In genomic region chr19:3360494-3361383, GRCh38 we compare ENCODE assay signal across 8 cellular contexts. TPM values are rescaled to one million over a fixed set of nuclear protein-coding genes. Genes with fewer than 3 reads are reported as not detected.
DNase-seq lines count a peak whose midpoint lies in the region; ATAC-seq, FAIRE-seq and TF ChIP-seq lines count a peak whose summit lies in the region.

No MANE protein-coding gene starts in this region.

- H3K9me1 ChIP-seq in keratinocyte (ENCODE audit: control insufficient read depth, extremely low read depth, insufficient read depth, low read length) = no peaks in the 10 kb centered on the region

- H3K4me3 ChIP-seq in BJ (ENCODE audit: low read depth, low read length) = peak overlapping the region; percentile 81
- peak overlapping the region; percentile 61 for H3K4me3 ChIP-seq in HAP-1
- H3K4me3 ChIP-seq in GM12878 = peak overlapping the region; percentile 86
- H3K4me3 ChIP-seq in keratinocyte (ENCODE audit: control insufficient read depth in 2 of 3, extremely low read depth in 1 of 3, insufficient read depth in 2 of 3, low read depth in 1 of 3, low read length in 3 of 3) = peak overlapping the region; percentile 62 to 80 (median 77)

- peak overlapping the region; percentile 68 for H3K9ac ChIP-seq in GM12878 (ENCODE audit: control insufficient read depth, insufficient read depth, low read length)
- H3K9ac ChIP-seq in keratinocyte (ENCODE audit: control insufficient read depth, extremely low read depth, insufficient read depth, low read length) = peak overlapping the region; percentile 70

- ATAC-seq in GM12878 (peak; percentile 72), HG02884 (IDR thresholded peaks at IDR 0.05; ENCODE audit: unreplicated experiment) (no peak)

- H3K79me2 ChIP-seq in GM12878 (ENCODE audit: control insufficient read depth, insufficient read depth, low read length) (peaks cover 33% of the 10 kb centered on the region), keratinocyte (ENCODE audit: control insufficient read depth, insufficient read depth, low read length) (peaks cover 19% of the 10 kb centered on the region)

- no peak; a peak in 1 of 4 replicates for TF ChIP-seq EP300 in GM12878 (IDR thresholded peaks at IDR 0.05; ENCODE audit: borderline replicate concordance in 1 of 2, control insufficient read depth in 1 of 2, low read depth in 2 of 2, low read length in 2 of 2)

- TF ChIP-seq POLR2A in GM12878 (IDR thresholded peaks at IDR 0.05; ENCODE audit: low read depth, low read length) = peak; percentile 69; the same call in 1 of the 2 replicates

- intact Hi-C loops in GM12878 (cut with micrococcal nuclease; ENCODE audit: unreplicated experiment) = no loop called here

- in situ Hi-C loops in HAP-1 (cut with MboI; ENCODE audit: low sequenced_read_pairs) (no loop called here), GM12878 (cut with MboI) (loop anchor here (25.0 kb wide), 1 partner anchor 1498 kb away; the partner anchor contains the start of gene KLF16)

- H3K27ac ChIP-seq in GM12878 (ENCODE audit: control insufficient read depth, insufficient read depth) (peak overlapping the region; percentile 47), keratinocyte (ENCODE audit: control insufficient read depth, insufficient read depth, low read length) (no peak overlapping the region)

- TF ChIP-seq RAD21 in GM12878 (IDR thresholded peaks at IDR 0.05; ENCODE audit: insufficient read depth, low read depth, low read length) = 0 out of 2 replicates have a peak, but pooled peaks have one; percentile 18

- BruUV-seq in GM12878 (replicated peaks; lab: Mats Ljungman, UMichigan) = no TSS peak

- H3K4me2 ChIP-seq in GM12878 (ENCODE audit: control insufficient read depth, insufficient read depth) = peak overlapping the region; percentile 99
- peak overlapping the region; percentile 94 for H3K4me2 ChIP-seq in keratinocyte (ENCODE audit: control insufficient read depth, extremely low read depth, insufficient read depth, low read depth, low read length)

- FAIRE-seq in GM12878 (lab: Jason Lieb, UNC) = peak; percentile 47
- no peak for FAIRE-seq in keratinocyte (lab: Jason Lieb, UNC)

- peak overlapping the region; percentile 64 for H2AFZ ChIP-seq in GM12878 (ENCODE audit: control insufficient read depth, low read depth, low read length)
- H2AFZ ChIP-seq in keratinocyte (ENCODE audit: control insufficient read depth, low read length) = peak overlapping the region; percentile 60

- CTCF ChIA-PET in BJ (lab: Yijun Ruan, JAX) (interaction anchor here (0.8 to 1.8 kb wide), 2 partner anchors 69 to 112 kb away, joined by 3 to 6 read pairs; no protein-coding TSS in a partner anchor), GM12878 (lab: Yijun Ruan, JAX) (interaction anchor here (1.0 kb wide), 1 partner anchor 68 kb away, joined by 4 read pairs; no protein-coding TSS in a partner anchor)

- H3K36me3 ChIP-seq in BJ (ENCODE audit: control insufficient read depth, insufficient read depth, low read length) = no peaks in the 10 kb centered on the region
- no peaks in the 10 kb centered on the region for H3K36me3 ChIP-seq in HAP-1 (replicated peaks)
- no peaks in the 10 kb centered on the region for H3K36me3 ChIP-seq in GM12878 (ENCODE audit: control insufficient read depth in 2 of 2, insufficient read depth in 2 of 2, low read length in 1 of 2)
- H3K36me3 ChIP-seq in keratinocyte (ENCODE audit: control insufficient read depth in 2 of 2, extremely low read depth in 1 of 2, insufficient read depth in 2 of 2, low read length in 2 of 2) = no peaks in the 10 kb centered on the region

- no peak for DNase-seq in BJ (ENCODE audit: low read depth)
- DNase-seq in HAP-1 (ENCODE audit: low spot score in 2 of 2) = peak in 1 of 2 experiments; percentile 68
- DNase-seq in T-helper 22 cell (ENCODE audit: low read depth) = peak; percentile 53
- no peak for DNase-seq in GM12878 (ENCODE audit: low read depth, low spot score)
- DNase-seq in keratinocyte (ENCODE audit: low read depth, low spot score) = no peak
- peak in 2 of 3 donors; percentile 55 to 70 for DNase-seq in stimulated activated CD4-positive, alpha-beta T cell treated with anti-CD3 and anti-CD28 coated beads, Interleukin-12 subunit alpha, Interleukin-12 subunit beta, amount 100 ng/mL, for 48 hours (ENCODE audit: low read depth in 2 of 3, low spot score in 1 of 3)
- no peak for DNase-seq in dedifferentiated amniotic fluid mesenchymal stem cell (ENCODE audit: extremely low spot score)

- RAD21 ChIA-PET in GM12878 (lab: Charles Lee; ENCODE audit: unreplicated experiment) = no interaction called here

- H3K9me3 ChIP-seq in HAP-1 (no peaks in the 10 kb centered on the region), GM12878 (replicated peaks; ENCODE audit: control insufficient read depth, insufficient read depth, low read length) (no peaks in the 10 kb centered on the region), keratinocyte (ENCODE audit: control insufficient read depth, low read depth, low read length) (no peaks in the 10 kb centered on the region)

- TF ChIP-seq CTCF in BJ (IDR thresholded peaks at IDR 0.05; ENCODE audit: insufficient read depth, low read depth, low read length) (no peak), GM12878 (IDR thresholded peaks at IDR 0.05 in 2 of 3, conservative IDR thresholded peaks at IDR 0.05 in 1 of 3; ENCODE audit: control insufficient read depth in 2 of 3, extremely low read depth in 1 of 3, insufficient read depth in 1 of 3, low read depth in 3 of 3, low read length in 3 of 3) (peak in 2 of 3 experiments; percentile 27 to 44; a peak in 3 of 6 replicates), keratinocyte (optimal IDR thresholded peaks at IDR 0.05 in 1 of 3, IDR thresholded peaks at IDR 0.05 in 1 of 3, conservative IDR thresholded peaks at IDR 0.05 in 1 of 3; ENCODE audit: extremely low read depth in 1 of 3, insufficient read depth in 2 of 3, low read length in 3 of 3) (peak in 1 of 3 experiments; percentile 52)

- POLR2A ChIA-PET in BJ (lab: Charles Lee) (no interaction called here), GM12878 (lab: Charles Lee) (interaction anchor here (1.2 kb wide), 1 partner anchor 69 kb away, joined by 5 read pairs; no protein-coding TSS in a partner anchor)

- under 1% methylated on average over 73 of the region's 80 CpGs for WGBS in GM12878 (ENCODE audit: insufficient coverage, insufficient replicate concordance, low lambda C conversion rate, missing lambda C conversion rate)

- dilution Hi-C loops in keratinocyte (cut with MboI; ENCODE audit: extremely low pct_ligation_motif_present, low sequenced_read_pairs) = no loop called here

- SMC1A ChIA-PET in GM12878 (lab: Charles Lee; ENCODE audit: uncharacterized antibody, unreplicated experiment) = interaction anchor here (1.7 kb wide), 1 partner anchor 69 kb away, joined by 5 read pairs; no protein-coding TSS in a partner anchor

- H3K4me1 ChIP-seq in HAP-1 (peaks cover 12% of the 10 kb centered on the region), GM12878 (ENCODE audit: control insufficient read depth, insufficient read depth, low read length) (peaks cover 28% of the 10 kb centered on the region), keratinocyte (ENCODE audit: control insufficient read depth, extremely low read depth, insufficient read depth, low read length) (peaks cover 32% of the 10 kb centered on the region)

- H4K20me1 ChIP-seq in GM12878 (ENCODE audit: control insufficient read depth, insufficient read depth) = no peaks in the 10 kb centered on the region
- peaks cover 3% of the 10 kb centered on the region for H4K20me1 ChIP-seq in keratinocyte (ENCODE audit: control insufficient read depth, extremely low read depth, insufficient read depth, low read length)

- H3K27me3 ChIP-seq in BJ (ENCODE audit: control insufficient read depth, insufficient read depth, low read length) (no peaks in the 10 kb centered on the region), HAP-1 (ENCODE audit: low read depth) (no peaks in the 10 kb centered on the region), GM12878 (replicated peaks in 1 of 2; ENCODE audit: control insufficient read depth in 2 of 2, insufficient read depth in 2 of 2, low read length in 1 of 2) (no peaks in the 10 kb centered on the region), keratinocyte (ENCODE audit: control insufficient read depth, extremely low read depth, insufficient read depth, low read length) (peaks cover 6% of the 10 kb centered on the region)

TF ChIP-seq in GM12878, 131 proteins besides CTCF, POLR2A, EP300 and RAD21 (continues in another document):
- TF ChIP-seq SUZ12 (IDR thresholded peaks at IDR 0.05; ENCODE audit: unreplicated experiment) = no peak

RNA-seq across cellular contexts. Expression of gene NFIC, which starts 5.6 kb away (rescaled TPM):
- polyA plus RNA-seq in BJ (2011; rRNA removed) (3.7 and 5.0 TPM in 2 replicates), GM12878 (2011; rRNA removed) (0.86 and 1.6 TPM in 2 replicates), GM12878 (2014; fragmentation: Illumina TruSeq; extraction: Trizol) (4.6 and 11.1 TPM in 2 replicates), GM12878 (2014; fragmentation: Nextera tagmentation; extraction: Ambion mirVana) (1 to 10 TPM in 1 of 2 experiments, under 1 TPM in 1; 0.71 to 1.1 TPM), GM12878 (2014; rRNA removed) (13.8 and 16.8 TPM in 2 replicates), GM12878 (2016; fragmentation: Nextera tagmentation; extraction: Ambion mirVana) (10 to 100 TPM; 18.5 to 22.2 TPM), keratinocyte (1.8 to 7.6 TPM (median 2.4 TPM) in 3 replicates)
- polyA minus RNA-seq in BJ (2011; rRNA and poly(A)+ RNA removed) = 17.0 and 36.3 TPM in 2 replicates
- total RNA-seq in GM12878 (2013; cell fraction: nucleolus; rRNA removed) = 77.1 and 95.5 TPM in 2 replicates
- total RNA-seq in GM12878 (2014; rRNA removed) (8.8 and 9.2 TPM in 2 replicates), GM12878 (2014; rRNA removed; fragmentation: Illumina TruSeq; extraction: Trizol) (2.8 and 5.3 TPM in 2 replicates), GM12878 (2021) (50.5 and 53.5 TPM in 2 replicates)
- polyA plus RNA-seq in GM12878 (2011; ENCODE audit: low read depth) = 3.6 TPM
- polyA plus RNA-seq in GM12878 (2011; cell fraction: cytosol; rRNA removed) = 2.1 and 2.2 TPM in 2 replicates
- 11.0 and 19.5 TPM in 2 replicates for polyA plus RNA-seq in GM12878 (2011; cell fraction: nucleus; rRNA removed)
- polyA plus RNA-seq in GM12878 (2012) = 12.5 and 13.5 TPM in 2 replicates
- polyA minus RNA-seq in GM12878 (2011; rRNA and poly(A)+ RNA removed) = 3.4 and 7.2 TPM in 2 replicates
- 8.4 and 9.6 TPM in 2 replicates for polyA minus RNA-seq in GM12878 (2011; cell fraction: cytosol; rRNA and poly(A)+ RNA removed)
- 8.9 and 14.9 TPM in 2 replicates for polyA minus RNA-seq in GM12878 (2011; cell fraction: nucleus; rRNA and poly(A)+ RNA removed)
- 31.7 TPM for polyA plus RNA-seq in keratinocyte (2011; ENCODE audit: low read depth)
- polyA plus RNA-seq in keratinocyte (2011; cell fraction: cytosol; rRNA removed) = 3.3 and 8.9 TPM in 2 replicates
- 15.0 and 19.2 TPM in 2 replicates for polyA plus RNA-seq in keratinocyte (2011; cell fraction: nucleus; rRNA removed)
- 26.2 and 57.7 TPM in 2 replicates for polyA plus RNA-seq in keratinocyte (2012; ENCODE audit: low replicate concordance)
- 6.3 to 75.9 TPM (median 7.7 TPM) in 3 replicates for polyA minus RNA-seq in keratinocyte
- 18.4 TPM for polyA minus RNA-seq in keratinocyte (2011; cell fraction: cytosol; rRNA and poly(A)+ RNA removed)
- 10.4 and 17.4 TPM in 2 replicates for polyA minus RNA-seq in keratinocyte (2011; cell fraction: nucleus; rRNA and poly(A)+ RNA removed)

Comparison
In these comparisons a context has a peak if more than half of its experiments do, and no peak if none do; other contexts are left out.
1. DNase-seq: peak in T-helper 22 cell (single experiment) and stimulated activated CD4-positive, alpha-beta T cell treated with anti-CD3 and anti-CD28 coated beads, Interleukin-12 subunit alpha, Interleukin-12 subunit beta, amount 100 ng/mL, for 48 hours (2 of 3); none in BJ (single experiment), GM12878 (single experiment), keratinocyte (single experiment) and dedifferentiated amniotic fluid mesenchymal stem cell (single experiment).
2. Peak in every context shown above with its lines, with median percentiles within 50 percentile points of each other: H3K4me3 ChIP-seq.